In the genomic region with DNA sequence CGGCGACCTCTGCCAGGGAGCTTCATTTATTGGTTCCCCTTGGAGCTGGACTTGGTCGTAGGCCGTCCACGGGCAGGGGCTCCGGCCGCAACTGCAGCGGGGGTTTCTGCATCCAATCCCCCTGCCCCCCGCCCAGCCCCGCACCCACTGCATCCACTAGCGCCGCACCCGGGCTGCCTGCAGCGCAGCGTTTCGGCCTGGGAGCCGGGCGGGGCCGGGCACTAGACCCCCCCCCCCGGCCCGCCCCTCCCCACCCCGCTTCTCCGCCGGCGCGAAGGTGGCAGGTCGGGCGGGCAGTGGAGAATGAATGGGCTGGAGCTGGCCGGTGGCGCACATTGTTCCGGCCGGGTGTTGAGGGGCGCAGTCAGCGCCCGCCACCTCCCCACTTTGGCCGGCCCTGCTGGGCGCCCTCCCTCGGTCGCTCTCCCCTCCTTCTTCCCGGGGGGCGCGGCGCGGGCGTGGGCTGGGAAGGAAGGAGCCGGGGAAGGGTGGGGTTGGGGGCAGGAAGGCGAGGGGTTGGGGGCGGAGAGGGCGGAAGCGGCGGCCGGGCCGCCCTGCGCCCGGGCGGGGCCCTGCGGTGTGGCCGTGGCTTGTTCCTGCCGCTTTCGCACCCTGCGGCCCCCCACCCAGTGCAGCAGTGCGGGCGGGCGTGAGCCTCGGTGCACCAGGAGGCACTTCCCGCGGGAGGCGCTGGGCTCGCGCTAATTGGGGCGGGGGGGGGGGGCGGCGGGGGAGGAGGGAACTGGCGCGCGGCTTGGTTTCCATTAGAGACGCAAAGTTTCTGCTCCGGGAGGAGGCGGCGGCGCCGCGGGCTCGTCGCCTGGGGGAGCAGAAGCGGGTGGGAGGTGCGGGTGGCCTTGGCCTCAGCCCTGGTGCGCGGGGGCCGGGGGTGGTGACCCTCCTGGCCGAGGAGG, we compare ENCODE assay signal across 8 cellular contexts. TPM values are rescaled to one million over a fixed set of nuclear protein-coding genes. Genes with fewer than 3 reads are reported as not detected.
DNase-seq lines count a peak whose midpoint lies in the region; ATAC-seq lines count a peak whose summit lies in the region.

No MANE protein-coding gene starts in this region.

- ATAC-seq in HG02759 (IDR thresholded peaks at IDR 0.05; ENCODE audit: unreplicated experiment), result peak; percentile 29

- peak overlapping the region; percentile 49 for H3K4me3 ChIP-seq in endocrine pancreas (ENCODE audit: control insufficient read depth, insufficient read depth, low read length)
- H3K4me3 ChIP-seq in mesodermal cell (ENCODE audit: extremely low read depth, insufficient read depth, low read length, poor library complexity, severe bottlenecking), result peak overlapping the region; percentile 92

- DNase-seq in NCI-H187 (lab: John Stamatoyannopoulos, UW), result peak; percentile 66 to 69
- DNase-seq in NCI-H187 treated with DMSO at 0.1 percent for 48 hours (lab: John Stamatoyannopoulos, UW), result no peak
- peak; percentile 60 for DNase-seq in NCI-H2171 (lab: John Stamatoyannopoulos, UW)
- DNase-seq in activated CD8-positive, alpha-beta memory T cell treated with anti-CD3 and anti-CD28 coated beads for 4 hours (ENCODE audit: low read depth in 2 of 2), result peak; percentile 23 to 41
- DNase-seq in stimulated activated CD8-positive, alpha-beta memory T cell treated with anti-CD3 and anti-CD28 coated beads, Interleukin-15, amount 100 ng/mL, for 48 hours (ENCODE audit: low read depth in 2 of 2), result peak; percentile 57 to 64

- no peaks in the 10 kb centered on the region for H3K27me3 ChIP-seq in endocrine pancreas (ENCODE audit: control insufficient read depth, insufficient read depth, low read length)

- H3K27ac ChIP-seq in mesodermal cell (ENCODE audit: low read depth, low read length, severe bottlenecking), result peak overlapping the region; percentile 23

- peak overlapping the region; percentile 94 for H3K9ac ChIP-seq in endocrine pancreas (ENCODE audit: control insufficient read depth, insufficient read depth, low read length)

- 0% methylated on average over 2 to 18 of the region's 91 CpGs for WGBS in mesodermal cell (ENCODE audit: insufficient coverage in 2 of 2), 2 experiments

- no peaks in the 10 kb centered on the region for H3K9me3 ChIP-seq in endocrine pancreas (ENCODE audit: control insufficient read depth, low read length)
- H3K9me3 ChIP-seq in mesodermal cell (ENCODE audit: control insufficient read depth, low read length), result no peaks in the 10 kb centered on the region

- H3K4me1 ChIP-seq in endocrine pancreas (ENCODE audit: control insufficient read depth, insufficient read depth, low read length), result peaks cover 16% of the 10 kb centered on the region
- H3K4me1 ChIP-seq in mesodermal cell (ENCODE audit: control insufficient read depth, insufficient read depth, low read length, poor library complexity, severe bottlenecking), result peaks cover 9% of the 10 kb centered on the region

- H3K36me3 ChIP-seq in endocrine pancreas (ENCODE audit: control insufficient read depth, insufficient read depth, low read length) (peaks cover 14% of the 10 kb centered on the region), mesodermal cell (ENCODE audit: control insufficient read depth, insufficient read depth, low read length) (peaks cover 29% of the 10 kb centered on the region)

RNA-seq across cellular contexts. Expression of gene CALM1, which starts 0.8 kb away (rescaled TPM):
- 493 TPM for polyA plus RNA-seq in mesodermal cell (2013, experiment 1 of 2)
- polyA plus RNA-seq in mesodermal cell (2013, experiment 2 of 2), result 523 TPM
